In genomic region chr17:76130473-76130872, GRCh38 we compare ENCODE assay signal across 26 cellular contexts. TPM values are rescaled to one million over a fixed set of nuclear protein-coding genes. Genes with fewer than 3 reads are reported as not detected.
"Had no signal": no experiment of that assay in that cellular context is flagged by ENCODE, and none has a peak within 500 bp of the region (broad histone marks: within the 10 kb centered on the region; RNA-seq: fewer than 3 reads in every experiment).

No MANE protein-coding gene starts in this region.

- H3K9me3 ChIP-seq: body of pancreas, esophagus squamous epithelium, prostate gland, transverse colon had no signal

- H3K4me3 Mint-ChIP-seq: activated T-cell treated with anti-CD3 and anti-CD28 coated beads, Interleukin-2, amount 50 U/mL, for 72 hours; nephron; T-helper 1 cell treated with Interleukin-12 subunit alpha and Interleukin-12 subunit beta and Interleukin-4 antibody, amounts not matched to agents 30 μg/mL and 1 μg/mL, for 36 hours had no signal

- H2AFZ ChIP-seq: hepatocyte had no signal

- FAIRE-seq: colon, endothelial cell of umbilical vein, small intestine had no signal

- H3K27ac ChIP-seq: body of pancreas, esophagus squamous epithelium, hepatocyte, transverse colon had no signal

- ATAC-seq: activated naive CD4-positive, alpha-beta T cell treated with anti-CD3 and anti-CD28 coated beads, Interleukin-2, amount 50 U/mL, for 72 hours; activated T-cell treated with anti-CD3 and anti-CD28 coated beads, Interleukin-2, amount 50 U/mL, for 72 hours; body of pancreas; left ventricle myocardium superior; stimulated activated naive CD8-positive, alpha-beta T cell treated with anti-CD3 and anti-CD28 coated beads, Interleukin-15, Interleukin-2, amounts not matched to agents 100 U/mL and 50 U/mL, for 24 hours had no signal

- H3K27ac Mint-ChIP-seq: activated T-cell treated with anti-CD3 and anti-CD28 coated beads, Interleukin-2, amount 50 U/mL, for 72 hours; T-helper 1 cell treated with Interleukin-12 subunit alpha and Interleukin-12 subunit beta and Interleukin-4 antibody, amounts not matched to agents 30 μg/mL and 1 μg/mL, for 36 hours had no signal

- H3K4me2 ChIP-seq: hepatocyte had no signal

- H3K27me3 ChIP-seq: body of pancreas had no signal

- DNase-seq: activated CD4-positive, alpha-beta T cell treated with anti-CD3 and anti-CD28 coated beads for 48 hours; activated CD8-positive, alpha-beta memory T cell treated with anti-CD3 and anti-CD28 coated beads, Interleukin-2, amount 50 U/mL, for 48 hours; activated gamma-delta T cell; activated T-cell treated with anti-CD3 and anti-CD28 coated beads, Interleukin-2, amount 50 U/mL, for 72 hours; amygdala; body of pancreas; caudate nucleus; esophagus squamous epithelium; left ventricle myocardium superior; mesendoderm; occipital lobe; right cardiac atrium; small intestine; stimulated activated CD4-positive, alpha-beta T cell treated with anti-CD3 and anti-CD28 coated beads, Interleukin-4, amount 100 ng/mL, for 24 hours; stimulated activated naive CD8-positive, alpha-beta T cell treated with anti-CD3 and anti-CD28 coated beads, Interleukin-15, Interleukin-2, amounts not matched to agents 100 U/mL and 50 U/mL, for 24 hours; transverse colon had no signal

- H3K79me2 ChIP-seq: hepatocyte had no signal

- H3K4me1 ChIP-seq: body of pancreas, prostate gland had no signal

- H3K4me3 ChIP-seq: body of pancreas, esophagus squamous epithelium, hepatocyte, prostate gland, transverse colon had no signal

- H3K36me3 ChIP-seq: esophagus squamous epithelium, prostate gland, transverse colon had no signal

- H3K9me3 Mint-ChIP-seq: activated naive CD4-positive, alpha-beta T cell treated with anti-CD3 and anti-CD28 coated beads, Interleukin-2, amount 50 U/mL, for 72 hours; activated T-cell treated with anti-CD3 and anti-CD28 coated beads, Interleukin-2, amount 50 U/mL, for 72 hours; nephron; T-helper 1 cell treated with Interleukin-12 subunit alpha and Interleukin-12 subunit beta and Interleukin-4 antibody, amounts not matched to agents 30 μg/mL and 1 μg/mL, for 36 hours had no signal

- H3K36me3 Mint-ChIP-seq: activated naive CD4-positive, alpha-beta T cell treated with anti-CD3 and anti-CD28 coated beads, Interleukin-2, amount 50 U/mL, for 72 hours had no signal

RNA-seq across cellular contexts. Expression of gene FOXJ1, which starts 10.6 kb away (rescaled TPM):
- total RNA-seq: endothelial cell of umbilical vein, fibroblast of villous mesenchyme, left ventricle myocardium superior, right cardiac atrium had no signal
- polyA plus RNA-seq: endothelial cell of umbilical vein, right cardiac atrium had no signal

RNA-seq across cellular contexts. Expression of gene ZACN, which starts 51.5 kb away (rescaled TPM):
- total RNA-seq: body of pancreas, endothelial cell of umbilical vein, esophagus squamous epithelium, fibroblast of villous mesenchyme, glomerular endothelial cell, hepatocyte, kidney epithelial cell, left ventricle myocardium superior, occipital lobe, prostate gland, right cardiac atrium had no signal

RNA-seq across cellular contexts. Expression of gene GALR2, which starts 55.9 kb away (rescaled TPM):
- total RNA-seq: endothelial cell of umbilical vein, fibroblast of villous mesenchyme, glomerular endothelial cell, hepatocyte, left ventricle myocardium superior, occipital lobe, right cardiac atrium had no signal
- polyA plus RNA-seq: right cardiac atrium had no signal
